Comparison of ENCODE assay signal across 20 cellular contexts in the genomic region with DNA sequence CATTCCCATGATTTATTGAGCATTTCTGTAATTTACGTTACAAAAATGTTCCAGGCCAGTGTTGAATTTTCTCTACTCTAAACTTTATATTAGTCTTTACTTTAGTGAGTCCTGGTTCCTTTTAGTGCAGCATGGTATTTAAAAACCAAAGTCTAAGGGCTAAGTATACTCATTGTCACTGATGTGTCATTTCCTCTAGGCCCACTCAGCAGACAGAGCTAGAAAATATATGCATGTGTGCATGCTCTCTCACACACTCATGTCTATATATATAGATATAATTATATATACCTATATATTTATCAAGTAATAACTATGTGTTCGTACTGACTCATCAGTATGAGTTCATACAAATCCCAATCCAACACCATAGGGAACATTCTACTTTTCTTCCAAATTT.
DNase-seq lines count a peak whose midpoint lies in the region; TF ChIP-seq lines count a peak whose summit lies in the region.
"Had no signal": no experiment of that assay in that cellular context is flagged by ENCODE, and none has a peak within 500 bp of the region (broad histone marks: within the 10 kb centered on the region; RNA-seq: fewer than 3 reads in every experiment).

No MANE protein-coding gene starts in this region.

- DNase-seq in EL (peak; percentile 8), LHCN-M2 (ENCODE audit: low read depth) (peak; percentile 6), astrocyte of the spinal cord (ENCODE audit: low read depth, low spot score) (peak; percentile 4), foreskin fibroblast (peak; percentile 48 to 59), CD14-positive monocyte (ENCODE audit: low spot score) (no peak), iPS-NIHi7 (ENCODE audit: extremely low spot score) (no peak), HT-29 (ENCODE audit: low spot score) (no peak)
- DNase-seq in stimulated activated CD4-positive, alpha-beta T cell treated with anti-CD3 and anti-CD28 coated beads, Interleukin-2, amount 100 ng/mL, for 24 hours, result no peak
- DNase-seq: CD8-positive, alpha-beta T cell; DMS79; GDM1; MM.1S; NCI-H1092; NCI-H1436 treated with DMSO at 0.1 percent for 48 hours; NCI-H2029; NCI-H2171; PC-9; SJCRH30 had no signal

- no peak overlapping the region for H3K4me3 Mint-ChIP-seq in CD14-positive monocyte
- H3K4me3 Mint-ChIP-seq: CD8-positive, alpha-beta T cell; GM23338 had no signal

- H3K9me3 Mint-ChIP-seq in CD14-positive monocyte, result peaks cover 0 to 2% (median 0%) of the 10 kb centered on the region in 7 donors
- H3K9me3 Mint-ChIP-seq: GM23338 had no signal

- H3K36me3 Mint-ChIP-seq in CD14-positive monocyte, result no peaks in the 10 kb centered on the region
- H3K36me3 Mint-ChIP-seq: CD8-positive, alpha-beta T cell had no signal

- no peaks in the 10 kb centered on the region for H3K4me1 Mint-ChIP-seq in CD14-positive monocyte
- H3K4me1 Mint-ChIP-seq: GM23338 had no signal

- H3K27me3 Mint-ChIP-seq in CD14-positive monocyte (ENCODE audit: low read depth in 3 of 3), result no peaks in the 10 kb centered on the region

- H3K4me3 ChIP-seq in astrocyte of the spinal cord (ENCODE audit: low read depth, low read length), result no peak overlapping the region
- no peak overlapping the region for H3K4me3 ChIP-seq in foreskin fibroblast (ENCODE audit: low read depth in 1 of 2, low read length in 2 of 2)
- H3K4me3 ChIP-seq: A549, GM23338, PC-9, SJCRH30 had no signal

- no peak for TF ChIP-seq CTCF in astrocyte of the spinal cord (IDR thresholded peaks at IDR 0.05; ENCODE audit: low read depth, low read length)
- no peak for TF ChIP-seq CTCF in foreskin fibroblast (IDR thresholded peaks at IDR 0.05; ENCODE audit: low read depth, low read length)
- no peak for TF ChIP-seq CTCF in CD14-positive monocyte (IDR thresholded peaks at IDR 0.05)

- no peak overlapping the region for H3K27ac Mint-ChIP-seq in CD14-positive monocyte
- H3K27ac Mint-ChIP-seq: CD8-positive, alpha-beta T cell; GM23338 had no signal

- intact Hi-C loops in CD14-positive monocyte (cut with micrococcal nuclease), result no loop called here

- in situ Hi-C loops in astrocyte of the spinal cord (cut with HindIII; ENCODE audit: low sequenced_read_pairs), result no loop called here

Comparison
In these comparisons a context has a peak if more than half of its experiments do, and no peak if none do; other contexts are left out.
1. DNase-seq: peak in EL (single experiment), LHCN-M2 (single experiment), astrocyte of the spinal cord (single experiment) and foreskin fibroblast (2 of 2); none in CD14-positive monocyte (single experiment), stimulated activated CD4-positive, alpha-beta T cell treated with anti-CD3 and anti-CD28 coated beads, Interleukin-2, amount 100 ng/mL, for 24 hours (0 of 2), iPS-NIHi7 (single experiment) and HT-29 (single experiment).